Comparison of ENCODE assay signal across 8 cellular contexts in the genomic region with DNA sequence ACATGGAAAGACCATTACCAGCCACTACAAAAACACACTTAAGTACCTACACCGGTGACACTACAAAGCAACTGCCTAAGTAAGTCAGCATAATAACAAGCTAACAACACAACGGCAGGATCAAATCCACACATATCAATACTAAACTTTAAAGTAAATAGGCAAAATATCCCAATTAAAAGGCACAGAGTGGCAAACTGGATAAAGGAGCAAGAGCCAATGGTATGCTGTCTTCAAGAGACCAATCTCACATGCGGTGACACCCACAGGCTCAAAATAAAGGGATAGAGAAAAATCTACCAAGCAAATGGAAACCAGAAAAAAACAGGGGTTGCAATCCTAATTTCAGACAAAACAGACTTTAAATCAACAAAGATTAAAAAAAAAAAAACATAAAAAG.
"Had no signal": no experiment of that assay in that cellular context is flagged by ENCODE, and none has a peak within 500 bp of the region (broad histone marks: within the 10 kb centered on the region; RNA-seq: fewer than 3 reads in every experiment).

No MANE protein-coding gene starts in this region.

- H3K4me3 ChIP-seq: GM12878 had no signal

- FAIRE-seq: G401.6, GM12878, GM12891, GM12892, GM18507, GM19239 had no signal

- ATAC-seq: GM12878 had no signal

- DNase-seq: GDM1, GF-D8 had no signal
